Comparison of ENCODE assay signal across 1 cellular context in genomic region chr11:60852060-60852638, GRCh38.
TF ChIP-seq lines count a peak whose summit lies in the region.

No MANE protein-coding gene starts in this region.

TF ChIP-seq in HepG2, 621 proteins besides CTCF, POLR2A, EP300 and RAD21:
- TF ChIP-seq RBM22 (optimal IDR thresholded peaks at IDR 0.05; ENCODE audit: low read length): peak; percentile 28
- TF ChIP-seq HNF4A (CRISPR knock-in tag; IDR thresholded peaks at IDR 0.05): peak; percentile 16; the same call in 1 of the 2 replicates
- no peak for TF ChIP-seq ZNF24 (IDR thresholded peaks at IDR 0.05)
- peak; percentile 87 for TF ChIP-seq AGO2 (optimal IDR thresholded peaks at IDR 0.05; ENCODE audit: low read depth, low read length)
- 0 out of 2 replicates have a peak, but pooled peaks have one; percentile 27 for TF ChIP-seq HNF4G (IDR thresholded peaks at IDR 0.05; ENCODE audit: borderline replicate concordance, low read depth, low read length)
- no peak for TF ChIP-seq HNF4G (CRISPR knock-in tag; IDR thresholded peaks at IDR 0.05; ENCODE audit: borderline replicate concordance, low read depth)
- TF ChIP-seq POLR2G (IDR thresholded peaks at IDR 0.05; ENCODE audit: low read depth, low read length): peak; percentile 70
- TF ChIP-seq ZNF329 (CRISPR knock-in tag; IDR thresholded peaks at IDR 0.05; ENCODE audit: low read depth): no peak
- TF ChIP-seq, protein P1, sequence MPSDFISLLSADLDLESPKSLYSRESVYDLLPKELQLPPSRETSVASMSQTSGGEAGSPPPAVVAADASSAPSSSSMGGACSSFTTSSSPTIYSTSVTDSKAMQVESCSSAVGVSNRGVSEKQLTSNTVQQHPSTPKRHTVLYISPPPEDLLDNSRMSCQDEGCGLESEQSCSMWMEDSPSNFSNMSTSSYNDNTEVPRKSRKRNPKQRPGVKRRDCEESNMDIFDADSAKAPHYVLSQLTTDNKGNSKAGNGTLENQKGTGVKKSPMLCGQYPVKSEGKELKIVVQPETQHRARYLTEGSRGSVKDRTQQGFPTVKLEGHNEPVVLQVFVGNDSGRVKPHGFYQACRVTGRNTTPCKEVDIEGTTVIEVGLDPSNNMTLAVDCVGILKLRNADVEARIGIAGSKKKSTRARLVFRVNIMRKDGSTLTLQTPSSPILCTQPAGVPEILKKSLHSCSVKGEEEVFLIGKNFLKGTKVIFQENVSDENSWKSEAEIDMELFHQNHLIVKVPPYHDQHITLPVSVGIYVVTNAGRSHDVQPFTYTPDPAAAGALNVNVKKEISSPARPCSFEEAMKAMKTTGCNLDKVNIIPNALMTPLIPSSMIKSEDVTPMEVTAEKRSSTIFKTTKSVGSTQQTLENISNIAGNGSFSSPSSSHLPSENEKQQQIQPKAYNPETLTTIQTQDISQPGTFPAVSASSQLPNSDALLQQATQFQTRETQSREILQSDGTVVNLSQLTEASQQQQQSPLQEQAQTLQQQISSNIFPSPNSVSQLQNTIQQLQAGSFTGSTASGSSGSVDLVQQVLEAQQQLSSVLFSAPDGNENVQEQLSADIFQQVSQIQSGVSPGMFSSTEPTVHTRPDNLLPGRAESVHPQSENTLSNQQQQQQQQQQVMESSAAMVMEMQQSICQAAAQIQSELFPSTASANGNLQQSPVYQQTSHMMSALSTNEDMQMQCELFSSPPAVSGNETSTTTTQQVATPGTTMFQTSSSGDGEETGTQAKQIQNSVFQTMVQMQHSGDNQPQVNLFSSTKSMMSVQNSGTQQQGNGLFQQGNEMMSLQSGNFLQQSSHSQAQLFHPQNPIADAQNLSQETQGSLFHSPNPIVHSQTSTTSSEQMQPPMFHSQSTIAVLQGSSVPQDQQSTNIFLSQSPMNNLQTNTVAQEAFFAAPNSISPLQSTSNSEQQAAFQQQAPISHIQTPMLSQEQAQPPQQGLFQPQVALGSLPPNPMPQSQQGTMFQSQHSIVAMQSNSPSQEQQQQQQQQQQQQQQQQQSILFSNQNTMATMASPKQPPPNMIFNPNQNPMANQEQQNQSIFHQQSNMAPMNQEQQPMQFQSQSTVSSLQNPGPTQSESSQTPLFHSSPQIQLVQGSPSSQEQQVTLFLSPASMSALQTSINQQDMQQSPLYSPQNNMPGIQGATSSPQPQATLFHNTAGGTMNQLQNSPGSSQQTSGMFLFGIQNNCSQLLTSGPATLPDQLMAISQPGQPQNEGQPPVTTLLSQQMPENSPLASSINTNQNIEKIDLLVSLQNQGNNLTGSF (CRISPR knock-in tag; IDR thresholded peaks at IDR 0.05): no peak
